Comparison of ENCODE assay signal across 26 cellular contexts in the genomic region with DNA sequence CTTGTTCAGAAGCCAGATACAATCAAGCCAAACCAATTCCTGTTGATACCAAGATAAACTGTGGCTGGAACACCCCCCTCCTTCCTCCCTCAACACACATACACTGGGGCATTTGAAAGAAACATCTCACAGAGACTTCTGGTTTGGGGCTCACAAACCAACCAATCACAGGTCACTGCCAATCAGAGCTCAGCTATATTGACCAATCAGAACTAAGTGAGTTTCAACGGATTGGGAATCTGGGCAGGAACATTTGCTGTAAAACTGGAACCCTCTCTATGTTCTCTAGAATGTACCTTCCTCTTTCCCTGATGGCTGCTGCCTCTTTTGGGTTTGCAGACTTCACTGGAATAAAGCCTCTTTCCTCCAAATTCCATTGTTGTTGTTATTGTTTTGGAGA.
DNase-seq lines count a peak whose midpoint lies in the region; ATAC-seq, FAIRE-seq and TF ChIP-seq lines count a peak whose summit lies in the region.
"Had no signal": no experiment of that assay in that cellular context is flagged by ENCODE, and none has a peak within 500 bp of the region (broad histone marks: within the 10 kb centered on the region; RNA-seq: fewer than 3 reads in every experiment).

No MANE protein-coding gene starts in this region.

- peak; percentile 14 for DNase-seq in OCI-M1 (lab: John Stamatoyannopoulos, UW)
- DNase-seq in WTC11 (ENCODE audit: low spot score), result no peak
- no peak for DNase-seq in endothelial cell of umbilical vein (ENCODE audit: low read depth, low spot score)
- DNase-seq in neuronal stem cell (ENCODE audit: low spot score), result no peak
- DNase-seq in SK-N-DZ (ENCODE audit: low spot score), result no peak
- DNase-seq in HAP-1 (ENCODE audit: low spot score in 2 of 2), result no peak
- DNase-seq in heart left ventricle, result no peak
- DNase-seq: AML-193; CD4-positive, alpha-beta T cell; CD8-positive, alpha-beta T cell; DMS 273 treated with DMSO at 0.1 percent for 48 hours; DMS153; DMS53; DMS79; DND-41; EL; GDM1 had no signal

- H2AK5ac ChIP-seq in neuronal stem cell (ENCODE audit: low read depth, low read length), result no peak overlapping the region

- H3K14ac ChIP-seq in neuronal stem cell (ENCODE audit: low read length), result no peak overlapping the region

- no peaks in the 10 kb centered on the region for H3K27me3 ChIP-seq in endothelial cell of umbilical vein (ENCODE audit: control insufficient read depth in 2 of 2, insufficient read depth in 2 of 2, low read length in 2 of 2)
- no peaks in the 10 kb centered on the region for H3K27me3 ChIP-seq in neuronal stem cell (ENCODE audit: control insufficient read depth in 3 of 3, insufficient read depth in 3 of 3, low read depth in 1 of 3, low read length in 3 of 3)
- H3K27me3 ChIP-seq in HAP-1 (ENCODE audit: low read depth), result no peaks in the 10 kb centered on the region
- H3K27me3 ChIP-seq in heart left ventricle, result peaks cover 0 to 3% (median 0%) of the 10 kb centered on the region in 9 donors
- H3K27me3 ChIP-seq: BLaER1 treated with 17β-estradiol and CSF1 and Interleukin-3, amounts not matched to agents 10 nM and 100 nM had no signal

- no peak overlapping the region for H3K9ac ChIP-seq in endothelial cell of umbilical vein (replicated peaks; ENCODE audit: extremely low read depth, insufficient read depth, low read length)
- H3K9ac ChIP-seq in neuronal stem cell (ENCODE audit: low read depth, low read length, poor library complexity), result no peak overlapping the region
- H3K9ac ChIP-seq: BLaER1 treated with 17β-estradiol and CSF1 and Interleukin-3, amounts not matched to agents 10 nM and 100 nM had no signal

- H2BK12ac ChIP-seq in neuronal stem cell (ENCODE audit: low read length), result no peak overlapping the region

- no peaks in the 10 kb centered on the region for H3K9me1 ChIP-seq in endothelial cell of umbilical vein (replicated peaks; ENCODE audit: control insufficient read depth, extremely low read depth, insufficient read depth, low read length)

- POLR2A ChIA-PET in WTC11 (lab: Charles Lee) (no interaction called here), endothelial cell of umbilical vein (lab: Charles Lee) (no interaction called here)

- no peak overlapping the region for H3K27ac Mint-ChIP-seq in WTC11
- H3K27ac Mint-ChIP-seq: B cell; CD4-positive, alpha-beta T cell; CD8-positive, alpha-beta T cell had no signal

- H3K27ac ChIP-seq in endothelial cell of umbilical vein (ENCODE audit: insufficient read depth, low read depth, low read length), result no peak overlapping the region
- no peak overlapping the region for H3K27ac ChIP-seq in neuronal stem cell (replicated peaks; ENCODE audit: low read length)
- no peak overlapping the region for H3K27ac ChIP-seq in heart left ventricle
- H3K27ac ChIP-seq: 22Rv1; A549; BLaER1 treated with 17β-estradiol and CSF1 and Interleukin-3, amounts not matched to agents 10 nM and 100 nM; C4-2B had no signal

- ATAC-seq in WTC11, result no peak
- no peak for ATAC-seq in heart left ventricle
- no peak for ATAC-seq in HG03469 (IDR thresholded peaks at IDR 0.05; ENCODE audit: unreplicated experiment)
- ATAC-seq: A549; CD8-positive, alpha-beta T cell; GM12878 had no signal

- FAIRE-seq in endothelial cell of umbilical vein (lab: Jason Lieb, UNC), result peak; percentile 8
- FAIRE-seq: A549, GM12878, GM12892, GM18507 had no signal

- in situ Hi-C loops in HAP-1 (cut with MboI; ENCODE audit: low sequenced_read_pairs), result no loop called here

- H2BK5ac ChIP-seq in neuronal stem cell (ENCODE audit: low read length), result no peak overlapping the region

- H3K4me1 ChIP-seq in endothelial cell of umbilical vein (ENCODE audit: control insufficient read depth, extremely low read depth, insufficient read depth, low read length) (no peaks in the 10 kb centered on the region), neuronal stem cell (ENCODE audit: control insufficient read depth in 2 of 2, insufficient read depth in 1 of 2, low read depth in 1 of 2, low read length in 2 of 2) (peaks cover 2 to 3% of the 10 kb centered on the region in 2 donors), HAP-1 (no peaks in the 10 kb centered on the region), heart left ventricle (no peaks in the 10 kb centered on the region)
- H3K4me1 ChIP-seq: A549 had no signal

- no peak overlapping the region for H4K8ac ChIP-seq in neuronal stem cell (ENCODE audit: low read depth, low read length)

- H3K23ac ChIP-seq in neuronal stem cell (ENCODE audit: low read depth, low read length, poor library complexity), result no peak overlapping the region

- no CpG with 5 or more reads among the region's 1 CpG for WGBS in neuronal stem cell (ENCODE audit: extremely low coverage in 2 of 2, insufficient read length in 2 of 2, insufficient replicate concordance in 1 of 2), 2 donors
- WGBS in heart left ventricle, 4 donors, result 77 to 92% (median 84%) methylated on average over 1 of the region's 1 CpG

- H3K79me2 ChIP-seq in endothelial cell of umbilical vein (ENCODE audit: control insufficient read depth, insufficient read depth, low read length), result no peaks in the 10 kb centered on the region

- H3K27me3 Mint-ChIP-seq in WTC11 (ENCODE audit: low read depth), result no peaks in the 10 kb centered on the region
- H3K27me3 Mint-ChIP-seq: B cell; CD4-positive, alpha-beta T cell had no signal

- no peaks in the 10 kb centered on the region for H3K9me3 ChIP-seq in endothelial cell of umbilical vein (replicated peaks; ENCODE audit: control insufficient read depth, insufficient read depth, low read length)
- no peaks in the 10 kb centered on the region for H3K9me3 ChIP-seq in neuronal stem cell (replicated peaks in 1 of 2; ENCODE audit: control insufficient read depth in 2 of 2, insufficient read depth in 1 of 2, low read depth in 1 of 2, low read length in 2 of 2)
- H3K9me3 ChIP-seq in HAP-1, result no peaks in the 10 kb centered on the region
- H3K9me3 ChIP-seq in heart left ventricle, result no peaks in the 10 kb centered on the region
- H3K9me3 ChIP-seq: A549; BLaER1 treated with 17β-estradiol and CSF1 and Interleukin-3, amounts not matched to agents 10 nM and 100 nM had no signal

- H4K20me1 ChIP-seq in endothelial cell of umbilical vein (replicated peaks; ENCODE audit: control insufficient read depth, extremely low read depth, insufficient read depth, low read length), result no peaks in the 10 kb centered on the region
- H4K20me1 ChIP-seq: BLaER1 treated with 17β-estradiol and CSF1 and Interleukin-3, amounts not matched to agents 10 nM and 100 nM had no signal

- no peak for TF ChIP-seq POLR2A in endothelial cell of umbilical vein (IDR thresholded peaks at IDR 0.05; ENCODE audit: low read depth, low read length)
- no peak for TF ChIP-seq POLR2A in heart left ventricle (IDR thresholded peaks at IDR 0.05)

- H3K4me3 ChIP-seq in endothelial cell of umbilical vein (replicated peaks in 1 of 3; ENCODE audit: insufficient read depth in 1 of 3, low read depth in 1 of 3, low read length in 3 of 3) (no peak overlapping the region), neuronal stem cell (ENCODE audit: low read length in 2 of 2) (no peak overlapping the region), HAP-1 (no peak overlapping the region), heart left ventricle (no peak overlapping the region)
- H3K4me3 ChIP-seq: A549; BLaER1 treated with 17β-estradiol and CSF1 and Interleukin-3, amounts not matched to agents 10 nM and 100 nM; GM12878 had no signal

- dilution Hi-C loops in endothelial cell of umbilical vein (cut with MboI; ENCODE audit: extremely low pct_ligation_motif_present, low sequenced_read_pairs), result no loop called here

- H3K4ac ChIP-seq in neuronal stem cell (ENCODE audit: low read length), result no peak overlapping the region

- H3K36me3 Mint-ChIP-seq in WTC11, result no peaks in the 10 kb centered on the region
- H3K36me3 Mint-ChIP-seq: CD8-positive, alpha-beta T cell had no signal

- H3K79me1 ChIP-seq in neuronal stem cell (ENCODE audit: low read depth, low read length), result no peaks in the 10 kb centered on the region

- H2BK15ac ChIP-seq in neuronal stem cell (ENCODE audit: low read length), result no peak overlapping the region

- peak overlapping the region; percentile 13 for H3K18ac ChIP-seq in neuronal stem cell (ENCODE audit: low read length)

- TF ChIP-seq CTCF in WTC11 (IDR thresholded peaks at IDR 0.05) (no peak), endothelial cell of umbilical vein (IDR thresholded peaks at IDR 0.05; ENCODE audit: extremely low read depth in 1 of 2, insufficient read depth in 1 of 2, low read depth in 1 of 2, low read length in 2 of 2) (no peak), heart left ventricle (IDR thresholded peaks at IDR 0.05) (no peak)

- H4K91ac ChIP-seq in neuronal stem cell (ENCODE audit: low read depth, low read length, poor library complexity), result no peak overlapping the region

- H2AFZ ChIP-seq in endothelial cell of umbilical vein (ENCODE audit: low read depth, low read length) (no peak overlapping the region), neuronal stem cell (ENCODE audit: low read length) (no peak overlapping the region)

- CTCF ChIA-PET in WTC11 (lab: Charles Lee) (no interaction called here), endothelial cell of umbilical vein (lab: Charles Lee) (no interaction called here)

- H3K36me3 ChIP-seq in endothelial cell of umbilical vein (ENCODE audit: control insufficient read depth in 2 of 2, extremely low read depth in 1 of 2, insufficient read depth in 2 of 2, low read length in 2 of 2) (no peaks in the 10 kb centered on the region), neuronal stem cell (replicated peaks in 1 of 2; ENCODE audit: control insufficient read depth in 2 of 2, insufficient read depth in 2 of 2, low read length in 2 of 2) (peaks cover 0 to under 1% of the 10 kb centered on the region in 2 donors), HAP-1 (replicated peaks) (no peaks in the 10 kb centered on the region), heart left ventricle (no peaks in the 10 kb centered on the region)
- H3K36me3 ChIP-seq: BLaER1 treated with 17β-estradiol and CSF1 and Interleukin-3, amounts not matched to agents 10 nM and 100 nM had no signal

- peaks cover 13% of the 10 kb centered on the region for H3K4me1 Mint-ChIP-seq in WTC11
- H3K4me1 Mint-ChIP-seq: B cell had no signal

- H3K4me3 Mint-ChIP-seq in WTC11, result no peak overlapping the region
- H3K4me3 Mint-ChIP-seq: B cell; CD4-positive, alpha-beta T cell; CD8-positive, alpha-beta T cell had no signal

- intact Hi-C loops in endothelial cell of umbilical vein (cut with micrococcal nuclease) (no loop called here), heart left ventricle (cut with DNase I) (no loop called here)

- H2BK120ac ChIP-seq in neuronal stem cell (ENCODE audit: low read depth, low read length), result no peak overlapping the region

- no peak overlapping the region for H3K4me2 ChIP-seq in endothelial cell of umbilical vein (ENCODE audit: insufficient read depth, low read length)
- no peak overlapping the region for H3K4me2 ChIP-seq in neuronal stem cell (ENCODE audit: insufficient read depth, low read length, poor library complexity, severe bottlenecking)
- H3K4me2 ChIP-seq: A549; BLaER1 treated with 17β-estradiol and CSF1 and Interleukin-3, amounts not matched to agents 10 nM and 100 nM had no signal

- H3K9me3 Mint-ChIP-seq in WTC11, result peaks cover 8% of the 10 kb centered on the region; the same call in 1 of the 2 replicates
- H3K9me3 Mint-ChIP-seq: CD4-positive, alpha-beta T cell; CD8-positive, alpha-beta T cell had no signal

- no TSS peak for BruUV-seq in endothelial cell of umbilical vein (replicated peaks; lab: Mats Ljungman, UMichigan)

TF ChIP-seq in endothelial cell of umbilical vein, 7 proteins besides CTCF, POLR2A, EP300 and RAD21 (continues in another document):
- TF ChIP-seq GATA2 (IDR thresholded peaks at IDR 0.05; ENCODE audit: insufficient read depth, insufficient read length, low read depth, low read length), result no peak
